ENCODE assay signal across 19 cellular contexts in genomic region chr5:139130217-139130616, GRCh38.
"Had no signal": no experiment of that assay in that cellular context is flagged by ENCODE, and none has a peak within 500 bp of the region (broad histone marks: within the 10 kb centered on the region; RNA-seq: fewer than 3 reads in every experiment).

No MANE protein-coding gene starts in this region.

- DNase-seq: activated CD8-positive, alpha-beta memory T cell treated with anti-CD3 and anti-CD28 coated beads for 24 hours; activated CD8-positive, alpha-beta memory T cell treated with anti-CD3 and anti-CD28 coated beads, Interleukin-2, amount 50 U/mL, for 4 hours; activated T-cell treated with anti-CD3 and anti-CD28 coated beads, Interleukin-2, amount 50 U/mL, for 24 hours; amniotic stem cell; cerebellar nuclear complex; cortex of kidney; hippocampal formation; lower lobe of right lung; naive B cell; occipital lobe; spleen; stimulated activated CD4-positive, alpha-beta T cell treated with anti-CD3 and anti-CD28 coated beads, Interleukin-4, amount 100 ng/mL, for 1 hour; stimulated activated naive CD4-positive, alpha-beta T cell treated with Interleukin-2 at 50 U/mL for 16 hours; substantia nigra; T-helper 1 cell; transverse colon had no signal

- ATAC-seq: activated T-helper 17 cell treated with anti-CD3 and anti-CD28 coated beads, Interleukin-2, amount 50 U/mL, for 72 hours; lower lobe of right lung; WTC11 had no signal

- H3K27me3 ChIP-seq: spleen, transverse colon had no signal

- H3K27ac ChIP-seq: epithelial cell of prostate had no signal

- H3K9me3 ChIP-seq: lower lobe of right lung, spleen, transverse colon had no signal

- H3K36me3 ChIP-seq: transverse colon had no signal

- H3K4me3 ChIP-seq: lower lobe of right lung, spleen, transverse colon had no signal
